ENCODE assay signal across 13 cellular contexts in genomic region chrX:116490091-116490490, GRCh38. TPM values are rescaled to one million over a fixed set of nuclear protein-coding genes. Genes with fewer than 3 reads are reported as not detected.
DNase-seq lines count a peak whose midpoint lies in the region; ATAC-seq and TF ChIP-seq lines count a peak whose summit lies in the region.
"Had no signal": no experiment of that assay in that cellular context is flagged by ENCODE, and none has a peak within 500 bp of the region (broad histone marks: within the 10 kb centered on the region; RNA-seq: fewer than 3 reads in every experiment).

No MANE protein-coding gene starts in this region.

- DNase-seq in DMS153 treated with DMSO at 0.1 percent for 48 hours (lab: John Stamatoyannopoulos, UW; ENCODE audit: unreplicated experiment) = peak; percentile 2
- DNase-seq in DMS153 (lab: John Stamatoyannopoulos, UW) = no peak
- peak; percentile 1 for DNase-seq in M059J (ENCODE audit: low read depth)
- no peak for DNase-seq in mammary epithelial cell
- no peak for DNase-seq in nephron progenitor cell
- DNase-seq in activated CD4-positive, alpha-beta T cell treated with anti-CD3 and anti-CD28 coated beads, Interleukin-2, amount 10 ng/mL, durations not matched to agents 7 days and 5 days = no peak
- DNase-seq in A172 (ENCODE audit: low spot score) = no peak
- DNase-seq: naive thymus-derived CD8-positive, alpha-beta T cell had no signal

- no peak overlapping the region for H2AFZ ChIP-seq in mammary epithelial cell (ENCODE audit: low read depth, low read length)

- dilution Hi-C loops in mammary epithelial cell (cut with HindIII; ENCODE audit: low sequenced_read_pairs) = no loop called here

- peak; percentile 39 to 45 for TF ChIP-seq CTCF in mammary epithelial cell (conservative IDR thresholded peaks at IDR 0.05 in 1 of 2, IDR thresholded peaks at IDR 0.05 in 1 of 2; ENCODE audit: extremely low read depth in 1 of 2, insufficient read depth in 1 of 2, low read depth in 1 of 2, low read length in 2 of 2)
- peak; percentile 49 for TF ChIP-seq CTCF in nephron progenitor cell (IDR thresholded peaks at IDR 0.05)

- no peaks in the 10 kb centered on the region for H3K27me3 ChIP-seq in mammary epithelial cell (ENCODE audit: insufficient read depth, low read length)

- POLR2A ChIA-PET in activated CD4-positive, alpha-beta T cell treated with anti-CD3 and anti-CD28 coated beads, Interleukin-2, amount 10 ng/mL, durations not matched to agents 7 days and 5 days (lab: Charles Lee) = no interaction called here

- H3K9me3 ChIP-seq in mammary epithelial cell (replicated peaks; ENCODE audit: insufficient read depth, low read length) = no peaks in the 10 kb centered on the region

- CTCF ChIA-PET in mammary epithelial cell (lab: Charles Lee; ENCODE audit: low non-redundant PET) = no interaction called here
- CTCF ChIA-PET in activated CD4-positive, alpha-beta T cell treated with anti-CD3 and anti-CD28 coated beads, Interleukin-2, amount 10 ng/mL, durations not matched to agents 7 days and 5 days (lab: Charles Lee) = no interaction called here

- no peak for ATAC-seq in HG03095 (IDR thresholded peaks at IDR 0.05; ENCODE audit: unreplicated experiment)
- ATAC-seq: naive thymus-derived CD8-positive, alpha-beta T cell had no signal

- no peaks in the 10 kb centered on the region for H4K20me1 ChIP-seq in mammary epithelial cell (ENCODE audit: insufficient read depth, low read length)

- H3K79me2 ChIP-seq in mammary epithelial cell (ENCODE audit: insufficient read depth, low read length) = no peaks in the 10 kb centered on the region

- H3K27me3 Mint-ChIP-seq in nephron progenitor cell (ENCODE audit: low read depth, poor library complexity) = no peaks in the 10 kb centered on the region
- H3K27me3 Mint-ChIP-seq in activated CD4-positive, alpha-beta T cell treated with anti-CD3 and anti-CD28 coated beads, Interleukin-2, amount 10 ng/mL, durations not matched to agents 7 days and 5 days = no peaks in the 10 kb centered on the region
- H3K27me3 Mint-ChIP-seq: naive thymus-derived CD8-positive, alpha-beta T cell had no signal

- no peak overlapping the region for H3K9ac ChIP-seq in mammary epithelial cell (ENCODE audit: insufficient read depth, low read length)

- H3K36me3 ChIP-seq in mammary epithelial cell (ENCODE audit: insufficient read depth, low read length) = no peaks in the 10 kb centered on the region

- H3K36me3 Mint-ChIP-seq in nephron progenitor cell (ENCODE audit: low read depth) = no peaks in the 10 kb centered on the region
- no peaks in the 10 kb centered on the region for H3K36me3 Mint-ChIP-seq in activated CD4-positive, alpha-beta T cell treated with anti-CD3 and anti-CD28 coated beads, Interleukin-2, amount 10 ng/mL, durations not matched to agents 7 days and 5 days (ENCODE audit: low read depth)
- H3K36me3 Mint-ChIP-seq: naive thymus-derived CD8-positive, alpha-beta T cell had no signal

- BruUV-seq in mammary epithelial cell (replicated peaks; lab: Mats Ljungman, UMichigan) = no TSS peak

- no peak overlapping the region for H3K4me3 ChIP-seq in mammary epithelial cell (replicated peaks in 1 of 3; ENCODE audit: insufficient read depth in 1 of 3, low read depth in 2 of 3, low read length in 3 of 3)
- H3K4me3 ChIP-seq: SK-N-MC had no signal

- no peak overlapping the region for H3K27ac ChIP-seq in mammary epithelial cell (ENCODE audit: insufficient read depth, low read depth, low read length)
- H3K27ac ChIP-seq: SK-N-MC had no signal

- intact Hi-C loops in mammary epithelial cell (cut with micrococcal nuclease) = no loop called here

- H3K4me1 Mint-ChIP-seq in nephron progenitor cell = no peaks in the 10 kb centered on the region
- H3K4me1 Mint-ChIP-seq in activated CD4-positive, alpha-beta T cell treated with anti-CD3 and anti-CD28 coated beads, Interleukin-2, amount 10 ng/mL, durations not matched to agents 7 days and 5 days = no peaks in the 10 kb centered on the region
- H3K4me1 Mint-ChIP-seq: naive thymus-derived CD8-positive, alpha-beta T cell had no signal

- no peaks in the 10 kb centered on the region for H3K9me3 Mint-ChIP-seq in nephron progenitor cell
- H3K9me3 Mint-ChIP-seq in activated CD4-positive, alpha-beta T cell treated with anti-CD3 and anti-CD28 coated beads, Interleukin-2, amount 10 ng/mL, durations not matched to agents 7 days and 5 days = no peaks in the 10 kb centered on the region

- in situ Hi-C loops in mammary epithelial cell (cut with MboI; ENCODE audit: low sequenced_read_pairs in 2 of 2) = loop anchor here (25.0 kb wide), 2 partner anchors 1747 to 1772 kb away; no protein-coding TSS in a partner anchor

- H3K4me1 ChIP-seq in mammary epithelial cell (ENCODE audit: insufficient read depth, low read length) = no peaks in the 10 kb centered on the region

- no peak overlapping the region for H3K27ac Mint-ChIP-seq in nephron progenitor cell
- no peak overlapping the region for H3K27ac Mint-ChIP-seq in activated CD4-positive, alpha-beta T cell treated with anti-CD3 and anti-CD28 coated beads, Interleukin-2, amount 10 ng/mL, durations not matched to agents 7 days and 5 days
- H3K27ac Mint-ChIP-seq: naive thymus-derived CD8-positive, alpha-beta T cell had no signal

- H3K4me3 Mint-ChIP-seq in nephron progenitor cell = no peak overlapping the region
- no peak overlapping the region for H3K4me3 Mint-ChIP-seq in activated CD4-positive, alpha-beta T cell treated with anti-CD3 and anti-CD28 coated beads, Interleukin-2, amount 10 ng/mL, durations not matched to agents 7 days and 5 days
- H3K4me3 Mint-ChIP-seq: naive thymus-derived CD8-positive, alpha-beta T cell had no signal

- H3K4me2 ChIP-seq in mammary epithelial cell (ENCODE audit: insufficient read depth, low read depth, low read length) = no peak overlapping the region

RNA-seq across cellular contexts. Expression of gene CT83, which starts 27.3 kb away (rescaled TPM):
- not detected in 2 replicates for total RNA-seq in M059J (2014; rRNA removed; shearing (Covaris generic))
- not detected for total RNA-seq in mammary epithelial cell
- not detected for polyA plus RNA-seq in mammary epithelial cell
- not detected for polyA minus RNA-seq in mammary epithelial cell
- not detected for total RNA-seq in activated CD4-positive, alpha-beta T cell treated with anti-CD3 and anti-CD28 coated beads, Interleukin-2, amount 10 ng/mL, durations not matched to agents 7 days and 5 days
- not detected in 2 replicates for total RNA-seq in A172 (2014; rRNA removed; shearing (Covaris generic))
- total RNA-seq: astrocyte; glomerular endothelial cell; LHCN-M2; naive thymus-derived CD8-positive, alpha-beta T cell had no signal
- polyA plus RNA-seq: naive thymus-derived CD8-positive, alpha-beta T cell had no signal

RNA-seq across cellular contexts. Expression of gene SLC6A14, which starts 53.7 kb away (rescaled TPM):
- not detected in 2 replicates for total RNA-seq in M059J (2014; rRNA removed; shearing (Covaris generic))
- under 1 TPM in 1 of 2 donors, not detected in 1; 0.83 TPM for total RNA-seq in mammary epithelial cell
- 0.08 TPM for polyA plus RNA-seq in mammary epithelial cell
- not detected for polyA minus RNA-seq in mammary epithelial cell
- not detected for total RNA-seq in activated CD4-positive, alpha-beta T cell treated with anti-CD3 and anti-CD28 coated beads, Interleukin-2, amount 10 ng/mL, durations not matched to agents 7 days and 5 days
- total RNA-seq in A172 (2014; rRNA removed; shearing (Covaris generic)) = not detected in 2 replicates
- total RNA-seq: astrocyte; glomerular endothelial cell; LHCN-M2; naive thymus-derived CD8-positive, alpha-beta T cell had no signal
- polyA plus RNA-seq: naive thymus-derived CD8-positive, alpha-beta T cell had no signal

Comparison
In these comparisons a context has a peak if more than half of its experiments do, and no peak if none do; other contexts are left out.
1. DNase-seq: peak in DMS153 treated with DMSO at 0.1 percent for 48 hours (single experiment) and M059J (single experiment); none in DMS153 (single experiment), mammary epithelial cell (single experiment), nephron progenitor cell (single experiment), activated CD4-positive, alpha-beta T cell treated with anti-CD3 and anti-CD28 coated beads, Interleukin-2, amount 10 ng/mL, durations not matched to agents 7 days and 5 days (single experiment) and A172 (single experiment).